ENCODE assay signal across 8 cellular contexts in genomic region chr2:19868705-19869550, GRCh38. TPM values are rescaled to one million over a fixed set of nuclear protein-coding genes. Genes with fewer than 3 reads are reported as not detected.
DNase-seq lines count a peak whose midpoint lies in the region; ATAC-seq and TF ChIP-seq lines count a peak whose summit lies in the region.

No MANE protein-coding gene starts in this region.

- H3K27ac ChIP-seq in BLaER1 (no peak overlapping the region), esophagus muscularis mucosa (replicated peaks in 1 of 4) (peak overlapping the region in 1 of 4 donors; percentile 15), neutrophil (peak overlapping the region; percentile 74), thymus (ENCODE audit: low read depth) (peak overlapping the region; percentile 81)

- peak overlapping the region; percentile 58 for H3K4me3 ChIP-seq in BLaER1
- H3K4me3 ChIP-seq in esophagus muscularis mucosa, result peak overlapping the region; percentile 52 to 64 (median 54)
- H3K4me3 ChIP-seq in neutrophil (ENCODE audit: low read depth in 1 of 2, low read length in 1 of 2), result peak overlapping the region; percentile 60 to 67
- peak overlapping the region; percentile 81 for H3K4me3 ChIP-seq in thymus (ENCODE audit: low read length)

- intact Hi-C loops in esophagus muscularis mucosa (cut with DNase I), result no loop called here

- no peaks in the 10 kb centered on the region for H3K9me3 ChIP-seq in BLaER1
- no peaks in the 10 kb centered on the region for H3K9me3 ChIP-seq in esophagus muscularis mucosa
- no peaks in the 10 kb centered on the region for H3K9me3 ChIP-seq in neutrophil
- no peaks in the 10 kb centered on the region for H3K9me3 ChIP-seq in thymus (ENCODE audit: control insufficient read depth)

- WGBS in esophagus muscularis mucosa, result 21% methylated on average over 45 of the region's 51 CpGs
- 21% methylated on average over 51 of the region's 51 CpGs for WGBS in thymus

- H3K4me2 ChIP-seq in BLaER1, result peak overlapping the region; percentile 65

- H3K4me1 Mint-ChIP-seq in activated CD8-positive, alpha-beta memory T cell treated with anti-CD3 and anti-CD28 coated beads, Interleukin-2, amount 10 ng/mL, durations not matched to agents 7 days and 5 days, result peaks cover 23% of the 10 kb centered on the region

- peak; percentile 71 for ATAC-seq in GM19438 (IDR thresholded peaks at IDR 0.05; ENCODE audit: low read depth, unreplicated experiment)
- ATAC-seq in activated CD8-positive, alpha-beta memory T cell treated with anti-CD3 and anti-CD28 coated beads, Interleukin-2, amount 10 ng/mL, durations not matched to agents 7 days and 5 days, result peak; percentile 94

- TF ChIP-seq POLR2A in esophagus muscularis mucosa (IDR thresholded peaks at IDR 0.05; ENCODE audit: low read depth), result no peak

- H3K9ac ChIP-seq in BLaER1, result 0 out of 2 replicates have a peak overlapping the region, but pooled peaks have one; percentile 40

- DNase-seq in HUDEP-2 (lab: John Stamatoyannopoulos, UW; ENCODE audit: unreplicated experiment in 76 of 76) (peak in 52 of 76 experiments; percentile 4 to 74 (median 38)), esophagus muscularis mucosa (ENCODE audit: extremely low spot score) (no peak), NCI-H345 (lab: John Stamatoyannopoulos, UW) (no peak)
- DNase-seq in activated CD8-positive, alpha-beta memory T cell treated with anti-CD3 and anti-CD28 coated beads, Interleukin-2, amount 10 ng/mL, durations not matched to agents 7 days and 5 days, result peak; percentile 75

- no peak for TF ChIP-seq EP300 in esophagus muscularis mucosa (IDR thresholded peaks at IDR 0.05)

- H3K4me1 ChIP-seq in BLaER1 (no peaks in the 10 kb centered on the region), esophagus muscularis mucosa (peaks cover 8 to 17% (median 14%) of the 10 kb centered on the region in 4 donors), neutrophil (ENCODE audit: control insufficient read depth in 1 of 2, insufficient read depth in 1 of 2, low read depth in 1 of 2, low read length in 1 of 2) (peaks cover 7 to 13% of the 10 kb centered on the region in 2 experiments), thymus (ENCODE audit: control insufficient read depth, insufficient read depth, low read length) (peaks cover 4% of the 10 kb centered on the region)

- H3K27me3 ChIP-seq in BLaER1 (peaks cover 7% of the 10 kb centered on the region; the same call in 1 of the 2 replicates), esophagus muscularis mucosa (peaks cover 0 to 11% (median 0%) of the 10 kb centered on the region in 4 donors), neutrophil (peaks cover 32% of the 10 kb centered on the region), thymus (ENCODE audit: control insufficient read depth, insufficient read depth) (no peaks in the 10 kb centered on the region)

- no peaks in the 10 kb centered on the region for H4K20me1 ChIP-seq in BLaER1

- H3K4me3 Mint-ChIP-seq in activated CD8-positive, alpha-beta memory T cell treated with anti-CD3 and anti-CD28 coated beads, Interleukin-2, amount 10 ng/mL, durations not matched to agents 7 days and 5 days, result peak overlapping the region; percentile 83

- TF ChIP-seq CTCF in esophagus muscularis mucosa (IDR thresholded peaks at IDR 0.05) (no peak), neutrophil (IDR thresholded peaks at IDR 0.05) (no peak)

- no peaks in the 10 kb centered on the region for H3K27me3 Mint-ChIP-seq in activated CD8-positive, alpha-beta memory T cell treated with anti-CD3 and anti-CD28 coated beads, Interleukin-2, amount 10 ng/mL, durations not matched to agents 7 days and 5 days

- H3K36me3 Mint-ChIP-seq in activated CD8-positive, alpha-beta memory T cell treated with anti-CD3 and anti-CD28 coated beads, Interleukin-2, amount 10 ng/mL, durations not matched to agents 7 days and 5 days, result peaks cover 2% of the 10 kb centered on the region

- no peaks in the 10 kb centered on the region for H3K36me3 ChIP-seq in BLaER1
- H3K36me3 ChIP-seq in esophagus muscularis mucosa, result no peaks in the 10 kb centered on the region
- H3K36me3 ChIP-seq in neutrophil, result peaks cover 7% of the 10 kb centered on the region
- peaks cover 5% of the 10 kb centered on the region for H3K36me3 ChIP-seq in thymus (ENCODE audit: control insufficient read depth, insufficient read depth)

- no peaks in the 10 kb centered on the region for H3K9me3 Mint-ChIP-seq in activated CD8-positive, alpha-beta memory T cell treated with anti-CD3 and anti-CD28 coated beads, Interleukin-2, amount 10 ng/mL, durations not matched to agents 7 days and 5 days (ENCODE audit: low read depth)

- CTCF ChIA-PET in activated CD8-positive, alpha-beta memory T cell treated with anti-CD3 and anti-CD28 coated beads, Interleukin-2, amount 10 ng/mL, durations not matched to agents 7 days and 5 days (lab: Charles Lee), result interaction anchor here (1.0 to 1.4 kb wide), 2 partner anchors 16 to 146 kb away, joined by 3 to 4 read pairs; no protein-coding TSS in a partner anchor

- H3K27ac Mint-ChIP-seq in activated CD8-positive, alpha-beta memory T cell treated with anti-CD3 and anti-CD28 coated beads, Interleukin-2, amount 10 ng/mL, durations not matched to agents 7 days and 5 days, result peak overlapping the region; percentile 81

RNA-seq across cellular contexts. Expression of gene TTC32, which starts 32.9 kb away (rescaled TPM):
- 10 to 100 TPM; 24.5 to 37.2 TPM for total RNA-seq in activated CD8-positive, alpha-beta memory T cell treated with anti-CD3 and anti-CD28 coated beads, Interleukin-2, amount 10 ng/mL, durations not matched to agents 7 days and 5 days
- 10 to 100 TPM in 2 of 4 donors, 1 to 10 TPM in 2; 8.1 to 12.5 (median 10.2) TPM for total RNA-seq in esophagus muscularis mucosa
- polyA plus RNA-seq in thymus, result 93.2 TPM

Comparison
In these comparisons a context has a peak if more than half of its experiments do, and no peak if none do; other contexts are left out.
1. DNase-seq: peak in HUDEP-2 (52 of 76) and activated CD8-positive, alpha-beta memory T cell treated with anti-CD3 and anti-CD28 coated beads, Interleukin-2, amount 10 ng/mL, durations not matched to agents 7 days and 5 days (single experiment); none in esophagus muscularis mucosa (single experiment) and NCI-H345 (single experiment).
2. Peak in every context shown above with its lines, with median percentiles within 50 percentile points of each other: H3K4me3 ChIP-seq.